1 cellular context compared by ENCODE assay signal in genomic region chr2:158893474-158893873, GRCh38.
TF ChIP-seq lines count a peak whose summit lies in the region.

No MANE protein-coding gene starts in this region.

TF ChIP-seq in H1, 55 proteins besides CTCF, POLR2A, EP300 and RAD21:
- TF ChIP-seq SUZ12 (IDR thresholded peaks at IDR 0.05; ENCODE audit: low read length) (no peak), BCL11A (IDR thresholded peaks at IDR 0.05; ENCODE audit: low read depth in 2 of 2, low read length in 2 of 2) (no peak), KDM5A (IDR thresholded peaks at IDR 0.05; ENCODE audit: low read length) (no peak), SP2 (IDR thresholded peaks at IDR 0.05; ENCODE audit: low read length) (no peak)
